Comparison of ENCODE assay signal across 25 cellular contexts in the genomic region with DNA sequence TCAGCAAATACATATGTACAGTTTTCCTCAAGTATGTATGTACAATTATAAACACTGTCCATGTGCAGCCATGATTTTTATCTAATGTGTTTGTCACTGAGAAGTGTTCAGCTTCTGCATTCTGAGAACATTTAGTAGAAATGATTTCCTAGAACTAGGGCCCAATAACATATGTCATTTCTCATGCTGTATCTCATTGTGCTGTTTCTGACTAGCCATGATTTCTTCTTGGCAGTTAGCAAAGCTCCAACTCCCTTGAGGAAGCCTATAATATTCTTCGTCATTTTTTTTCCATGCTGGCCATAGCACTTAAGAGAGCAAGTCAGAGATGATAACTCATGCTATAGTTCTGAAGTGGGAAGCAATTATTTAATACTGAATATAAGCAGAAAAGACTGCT.
DNase-seq lines count a peak whose midpoint lies in the region; ATAC-seq and TF ChIP-seq lines count a peak whose summit lies in the region.
"Had no signal": no experiment of that assay in that cellular context is flagged by ENCODE, and none has a peak within 500 bp of the region (broad histone marks: within the 10 kb centered on the region; RNA-seq: fewer than 3 reads in every experiment).

No MANE protein-coding gene starts in this region.

- no peak for TF ChIP-seq EP300 in tibial nerve (IDR thresholded peaks at IDR 0.05)

- H3K9me3 ChIP-seq in cardiac muscle cell (ENCODE audit: low read depth) (no peaks in the 10 kb centered on the region), left ventricle myocardium inferior (replicated peaks) (no peaks in the 10 kb centered on the region), SU-DHL-6 (ENCODE audit: insufficient read depth, low read length) (no peaks in the 10 kb centered on the region), tibial nerve (no peaks in the 10 kb centered on the region)
- H3K9me3 ChIP-seq: pancreas had no signal

- H3F3A ChIP-seq in SU-DHL-6 (ENCODE audit: insufficient read depth) = peaks cover 6% of the 10 kb centered on the region; the same call in 1 of the 2 replicates

- H3K4me1 Mint-ChIP-seq in naive B cell = peaks cover 13 to 26% (median 23%) of the 10 kb centered on the region in 3 donors

- H3K27me3 Mint-ChIP-seq in naive B cell = no peaks in the 10 kb centered on the region
- H3K27me3 Mint-ChIP-seq: activated B cell treated with CpG ODN at 0.5 μM for 24 hours; stimulated activated naive B cell treated with anti-CD40 and anti-IgM and Interleukin-4, amounts not matched to agents 10 μg/mL and 1 μg/mL and 100 μg/mL, for 72 hours had no signal

- no peaks in the 10 kb centered on the region for H3K9me3 Mint-ChIP-seq in naive B cell
- H3K9me3 Mint-ChIP-seq: activated B cell treated with CpG ODN at 0.5 μM for 24 hours; activated T-cell treated with anti-CD3 and anti-CD28 coated beads, Interleukin-2, amount 50 U/mL, for 72 hours; neural progenitor cell; stimulated activated naive B cell treated with anti-CD40 and anti-IgM and Interleukin-4, amounts not matched to agents 10 μg/mL and 1 μg/mL and 100 μg/mL, for 72 hours had no signal

- H3K79me2 ChIP-seq in SU-DHL-6 (ENCODE audit: insufficient read depth, low read length) = 0 out of 2 replicates have a peak, but pooled peaks cover 4% of the 10 kb centered on the region

- H2AFZ ChIP-seq in SU-DHL-6 (ENCODE audit: low read depth, low read length, severe bottlenecking) = no peak overlapping the region
- H2AFZ ChIP-seq: neural progenitor cell had no signal

- H3K4me3 Mint-ChIP-seq in naive B cell = no peak overlapping the region
- H3K4me3 Mint-ChIP-seq: activated B cell treated with CpG ODN at 0.5 μM for 24 hours; neural progenitor cell; stimulated activated naive B cell treated with anti-CD40 and anti-IgM and Interleukin-4, amounts not matched to agents 10 μg/mL and 1 μg/mL and 100 μg/mL, for 72 hours had no signal

- H3K27ac ChIP-seq in cardiac muscle cell (peak overlapping the region; percentile 68), left ventricle myocardium inferior (replicated peaks) (no peak overlapping the region), SU-DHL-6 (ENCODE audit: low read depth, low read length) (peak overlapping the region; percentile 79; the same call in 1 of the 2 replicates), tibial nerve (no peak overlapping the region)
- H3K27ac ChIP-seq: brain microvascular endothelial cell, HL-60, neural progenitor cell, pancreas had no signal

- peaks cover 0 to 2% of the 10 kb centered on the region in 2 donors for H3K36me3 Mint-ChIP-seq in naive B cell

- no peak overlapping the region for H3K4me3 ChIP-seq in cardiac muscle cell
- no peak overlapping the region for H3K4me3 ChIP-seq in left ventricle myocardium inferior
- H3K4me3 ChIP-seq in SU-DHL-6 (ENCODE audit: insufficient read depth, low read length, poor library complexity, severe bottlenecking) = no peak overlapping the region
- no peak overlapping the region for H3K4me3 ChIP-seq in tibial nerve
- H3K4me3 ChIP-seq: neural progenitor cell, pancreas, skin epidermis had no signal

- H3K27ac Mint-ChIP-seq in naive B cell = peak overlapping the region; percentile 2 to 76 (median 22)
- H3K27ac Mint-ChIP-seq: activated T-cell treated with anti-CD3 and anti-CD28 coated beads, Interleukin-2, amount 50 U/mL, for 72 hours; neural progenitor cell; stimulated activated naive B cell treated with anti-CD40 and anti-IgM and Interleukin-4, amounts not matched to agents 10 μg/mL and 1 μg/mL and 100 μg/mL, for 72 hours had no signal

- H4K20me1 ChIP-seq in SU-DHL-6 (ENCODE audit: low read depth, low read length) = no peaks in the 10 kb centered on the region

- TF ChIP-seq POLR2A in tibial nerve (IDR thresholded peaks at IDR 0.05) = no peak

- 67 to 74% methylated on average over 1 of the region's 1 CpG for WGBS in tibial nerve, 2 donors

- no peak for TF ChIP-seq CTCF in cardiac muscle cell (IDR thresholded peaks at IDR 0.05; ENCODE audit: low read depth, low read length)
- TF ChIP-seq CTCF in left ventricle myocardium inferior (IDR thresholded peaks at IDR 0.05; ENCODE audit: borderline replicate concordance) = no peak
- TF ChIP-seq CTCF in SU-DHL-6 (IDR thresholded peaks at IDR 0.05; ENCODE audit: insufficient read depth, low read length, poor library complexity, severe bottlenecking) = no peak
- TF ChIP-seq CTCF in tibial nerve (IDR thresholded peaks at IDR 0.05) = no peak

- H3K9ac ChIP-seq in SU-DHL-6 (ENCODE audit: low read length) = no peak overlapping the region
- H3K9ac ChIP-seq: neural progenitor cell had no signal

- H3K4me1 ChIP-seq in cardiac muscle cell (ENCODE audit: low read depth) (peaks cover 16% of the 10 kb centered on the region), left ventricle myocardium inferior (peaks cover 40% of the 10 kb centered on the region), tibial nerve (peaks cover 0 to 25% (median 6%) of the 10 kb centered on the region in 4 donors)
- H3K4me1 ChIP-seq: pancreas had no signal

- H3K36me3 ChIP-seq in cardiac muscle cell (no peaks in the 10 kb centered on the region), left ventricle myocardium inferior (no peaks in the 10 kb centered on the region), SU-DHL-6 (ENCODE audit: low read length) (no peaks in the 10 kb centered on the region), tibial nerve (no peaks in the 10 kb centered on the region)
- H3K36me3 ChIP-seq: brain microvascular endothelial cell, neural progenitor cell, pancreas had no signal

- H3K9me2 ChIP-seq in SU-DHL-6 (replicated peaks; ENCODE audit: insufficient read depth, low read length) = no peaks in the 10 kb centered on the region

- H3K4me2 ChIP-seq in SU-DHL-6 (ENCODE audit: low read depth, low read length, poor library complexity, severe bottlenecking) = peak overlapping the region; percentile 86
- H3K4me2 ChIP-seq: neural progenitor cell had no signal

- H3K27me3 ChIP-seq in cardiac muscle cell = no peaks in the 10 kb centered on the region
- H3K27me3 ChIP-seq in left ventricle myocardium inferior (ENCODE audit: low read depth) = no peaks in the 10 kb centered on the region
- H3K27me3 ChIP-seq in SU-DHL-6 (ENCODE audit: low read length) = no peaks in the 10 kb centered on the region
- no peaks in the 10 kb centered on the region for H3K27me3 ChIP-seq in tibial nerve
- H3K27me3 ChIP-seq: brain microvascular endothelial cell, neural progenitor cell, pancreas had no signal

- peak in 1 of 2 donors; percentile 39 for DNase-seq in cardiac muscle cell (ENCODE audit: low read depth in 1 of 2, low spot score in 1 of 2)
- DNase-seq in left ventricle myocardium inferior = no peak
- DNase-seq in naive B cell = no peak
- DNase-seq in left colon = no peak
- no peak for DNase-seq in HuH-7.5 (ENCODE audit: low spot score)
- no peak for DNase-seq in tibial nerve (ENCODE audit: low spot score in 2 of 2)
- DNase-seq: activated B cell treated with CpG ODN at 0.5 μM for 24 hours; activated naive CD4-positive, alpha-beta T cell; activated T-cell treated with anti-CD3 and anti-CD28 coated beads, Interleukin-2, amount 50 U/mL, for 72 hours; amygdala; brain microvascular endothelial cell; hippocampal formation; Kasumi-1; NCI-H1417 treated with DMSO at 0.1 percent for 48 hours; NCI-H2081 treated with DMSO at 0.1 percent for 48 hours; NCI-H2227 treated with DMSO at 0.1 percent for 48 hours; pancreas; Right ventricle myocardium superior; stimulated activated naive B cell treated with anti-CD40 and anti-IgM and Interleukin-4, amounts not matched to agents 10 μg/mL and 1 μg/mL and 100 μg/mL, for 72 hours; T-helper 9 cell had no signal

- ATAC-seq in naive B cell (ENCODE audit: low read depth in 2 of 2) = no peak
- ATAC-seq in left colon = no peak
- ATAC-seq: activated T-cell treated with anti-CD3 and anti-CD28 coated beads, Interleukin-2, amount 50 U/mL, for 72 hours; Panc1; pancreas; stimulated activated naive B cell treated with anti-CD40 and anti-IgM and Interleukin-4, amounts not matched to agents 10 μg/mL and 1 μg/mL and 100 μg/mL, for 72 hours had no signal

- intact Hi-C loops in left ventricle myocardium inferior (cut with micrococcal nuclease) (no loop called here), left colon (cut with DNase I, micrococcal nuclease) (no loop called here)

Comparison
In these comparisons a context has a peak if more than half of its experiments do, and no peak if none do; other contexts are left out.
1. H3K27ac ChIP-seq: peak in cardiac muscle cell (single experiment) and SU-DHL-6 (single experiment); none in left ventricle myocardium inferior (single experiment) and tibial nerve (0 of 4).